Comparison of ENCODE assay signal across 8 cellular contexts in the genomic region with DNA sequence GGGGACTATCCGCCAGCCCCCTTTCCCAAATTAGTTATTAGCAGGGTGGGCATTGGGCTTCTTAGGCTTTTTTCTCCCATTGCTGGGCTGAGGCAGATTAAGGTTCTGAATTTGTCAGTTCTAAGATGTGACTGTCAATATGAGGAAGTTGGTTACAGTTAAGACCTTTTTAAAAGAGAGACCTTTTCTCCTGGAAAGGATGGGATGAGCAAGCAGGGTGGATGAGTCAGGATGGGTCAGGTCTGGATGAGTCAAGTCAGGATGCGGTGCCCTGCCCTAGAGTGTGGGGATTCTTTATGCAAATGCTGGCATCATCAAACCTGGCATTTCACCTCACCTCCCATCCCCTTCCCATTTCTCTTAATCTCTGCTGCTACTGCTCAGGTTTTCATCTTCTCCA. TPM values are rescaled to one million over a fixed set of nuclear protein-coding genes. Genes with fewer than 3 reads are reported as not detected.
DNase-seq lines count a peak whose midpoint lies in the region; ATAC-seq, FAIRE-seq and TF ChIP-seq lines count a peak whose summit lies in the region.

No MANE protein-coding gene starts in this region.

- FAIRE-seq in GM19239 (lab: Jason Lieb, UNC) = no peak

- H3K9me3 Mint-ChIP-seq in Caco-2 (ENCODE audit: unreplicated experiment) = no peaks in the 10 kb centered on the region
- H3K9me3 Mint-ChIP-seq in stimulated activated naive CD8-positive, alpha-beta T cell treated with anti-CD3 and anti-CD28 coated beads, Interleukin-15, amount 100 ng/mL, for 72 hours = no peaks in the 10 kb centered on the region

- no TSS peak for BruUV-seq in Caco-2 (replicated peaks; lab: Mats Ljungman, UMichigan)

- H3K4me3 ChIP-seq in Caco-2 (ENCODE audit: low read depth, low read length) = no peak overlapping the region
- H3K4me3 ChIP-seq in kidney epithelial cell (ENCODE audit: low read depth, low read length) = peak overlapping the region; percentile 79

- peak overlapping the region; percentile 91 for H3K4me3 Mint-ChIP-seq in Caco-2 (ENCODE audit: unreplicated experiment)
- peak overlapping the region; percentile 90 to 98 for H3K4me3 Mint-ChIP-seq in stimulated activated naive CD8-positive, alpha-beta T cell treated with anti-CD3 and anti-CD28 coated beads, Interleukin-15, amount 100 ng/mL, for 72 hours

- TF ChIP-seq CTCF in Caco-2 (IDR thresholded peaks at IDR 0.05; ENCODE audit: insufficient read depth in 1 of 2, low read depth in 1 of 2, low read length in 1 of 2, severe bottlenecking in 1 of 2, unreplicated experiment in 1 of 2) (no peak), kidney epithelial cell (IDR thresholded peaks at IDR 0.05; ENCODE audit: insufficient read depth, low read length, poor library complexity, severe bottlenecking) (no peak), GM13977 (IDR thresholded peaks at IDR 0.05; ENCODE audit: extremely low read depth, insufficient read depth, missing control alignments) (no peak)

- DNase-seq in Caco-2 (no peak), LoVo (ENCODE audit: low spot score) (peak; percentile 85), kidney epithelial cell (ENCODE audit: low read depth) (peak; percentile 69), GM19239 (ENCODE audit: insufficient read length, low spot score) (no peak), GM13977 (ENCODE audit: low spot score) (no peak)
- peak; percentile 62 for DNase-seq in activated naive CD4-positive, alpha-beta T cell treated with anti-CD3 and anti-CD28 coated beads, Interleukin-2, amount 50 U/mL, for 16 hours
- peak in 1 of 2 donors; percentile 80 for DNase-seq in stimulated activated naive CD8-positive, alpha-beta T cell treated with anti-CD3 and anti-CD28 coated beads, Interleukin-15, amount 100 ng/mL, for 72 hours

- H3K4me1 ChIP-seq in Caco-2 = peaks cover 7% of the 10 kb centered on the region; the same call in 1 of the 2 replicates

- H3K4me1 Mint-ChIP-seq in Caco-2 (ENCODE audit: low read depth, unreplicated experiment) = peaks cover 24% of the 10 kb centered on the region
- peaks cover 67% of the 10 kb centered on the region for H3K4me1 Mint-ChIP-seq in stimulated activated naive CD8-positive, alpha-beta T cell treated with anti-CD3 and anti-CD28 coated beads, Interleukin-15, amount 100 ng/mL, for 72 hours

- POLR2A ChIA-PET in Caco-2 (lab: Charles Lee) = no interaction called here

- no peaks in the 10 kb centered on the region for H3K9me3 ChIP-seq in Caco-2

- intact Hi-C loops in Caco-2 (cut with micrococcal nuclease; ENCODE audit: unreplicated experiment) = no loop called here

- CTCF ChIA-PET in Caco-2 (lab: Charles Lee) = interaction anchor here (2.1 kb wide), 1 partner anchor 41 kb away, joined by 6 read pairs; no protein-coding TSS in a partner anchor

- no peaks in the 10 kb centered on the region; the same call in 1 of the 2 replicates for H3K36me3 ChIP-seq in Caco-2 (ENCODE audit: control insufficient read depth, insufficient read depth, low read length)
- peaks cover 4% of the 10 kb centered on the region for H3K36me3 ChIP-seq in kidney epithelial cell (ENCODE audit: control insufficient read depth, insufficient read depth, low read length)

- H3K27ac Mint-ChIP-seq in Caco-2 (ENCODE audit: unreplicated experiment) = no peak overlapping the region
- peak overlapping the region; percentile 98 to 99 for H3K27ac Mint-ChIP-seq in stimulated activated naive CD8-positive, alpha-beta T cell treated with anti-CD3 and anti-CD28 coated beads, Interleukin-15, amount 100 ng/mL, for 72 hours

- H3K36me3 Mint-ChIP-seq in Caco-2 (ENCODE audit: insufficient read depth, unreplicated experiment) = peaks cover 46% of the 10 kb centered on the region

- peak; percentile 77 for ATAC-seq in stimulated activated naive CD8-positive, alpha-beta T cell treated with anti-CD3 and anti-CD28 coated beads, Interleukin-15, amount 100 ng/mL, for 72 hours
- no peak for ATAC-seq in HG02678 (IDR thresholded peaks at IDR 0.05; ENCODE audit: unreplicated experiment)

- in situ Hi-C loops in GM13977 (cut with MboI; ENCODE audit: low pct_unique_long_range_greater_than_20kb, low sequenced_read_pairs, unreplicated experiment) = loop anchor here (10.0 kb wide), 1 partner anchor 158 kb away; a partner anchor contains a TSS

- H3K27me3 Mint-ChIP-seq in Caco-2 (ENCODE audit: insufficient read depth, unreplicated experiment) = no peaks in the 10 kb centered on the region
- H3K27me3 Mint-ChIP-seq in stimulated activated naive CD8-positive, alpha-beta T cell treated with anti-CD3 and anti-CD28 coated beads, Interleukin-15, amount 100 ng/mL, for 72 hours = peaks cover 9% of the 10 kb centered on the region

- H3K27me3 ChIP-seq in Caco-2 (replicated peaks; ENCODE audit: control insufficient read depth, insufficient read depth, low read length) = no peaks in the 10 kb centered on the region
- no peaks in the 10 kb centered on the region for H3K27me3 ChIP-seq in kidney epithelial cell (ENCODE audit: control insufficient read depth, insufficient read depth, low read length)

RNA-seq across cellular contexts. Expression of a gene that starts 1.9 kb away (rescaled TPM):
- total RNA-seq in Caco-2 (2022) = 28.7 and 33.2 TPM in 2 replicates
- total RNA-seq in kidney epithelial cell = 78.2 and 78.7 TPM in 2 replicates

RNA-seq across cellular contexts. Expression of a gene that starts 15.8 kb away (rescaled TPM):
- total RNA-seq in Caco-2 (2022) (6.4 and 7.7 TPM in 2 replicates), kidney epithelial cell (22.3 and 36.0 TPM in 2 replicates)

Comparison
In these comparisons a context has a peak if more than half of its experiments do, and no peak if none do; other contexts are left out.
1. DNase-seq: peak in LoVo (single experiment), activated naive CD4-positive, alpha-beta T cell treated with anti-CD3 and anti-CD28 coated beads, Interleukin-2, amount 50 U/mL, for 16 hours (single experiment) and kidney epithelial cell (single experiment); none in Caco-2 (0 of 2), GM19239 (single experiment) and GM13977 (single experiment).